ENCODE assay signal across 1 cellular context in the genomic region with DNA sequence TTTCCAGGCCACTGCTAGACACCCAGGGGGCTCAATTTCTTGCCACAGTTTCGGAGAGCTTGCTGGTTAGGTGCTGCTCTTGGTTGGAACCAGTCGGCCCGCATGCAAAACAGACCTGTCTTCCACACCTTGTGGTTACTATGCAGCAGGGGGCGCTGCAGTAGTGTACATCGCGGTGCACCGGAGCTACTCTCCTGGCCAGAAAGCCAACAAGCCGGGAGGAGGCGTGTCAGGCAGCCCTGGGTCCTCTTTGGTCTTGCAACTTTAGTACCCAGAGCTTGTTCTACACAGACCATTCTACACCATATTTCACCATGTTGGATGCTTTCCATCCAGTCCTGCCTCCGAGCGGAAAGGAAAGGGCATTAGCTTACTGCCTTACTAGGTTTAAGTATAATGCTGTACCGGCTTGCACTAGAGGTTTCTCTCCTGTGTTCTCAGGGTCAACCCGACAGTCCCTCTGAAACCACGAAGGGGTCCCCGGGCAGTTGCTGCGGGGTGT.
A peak's percentile ranks its signal among the peaks of the same experiment; 100 is the strongest.
TF ChIP-seq lines count a peak whose summit lies in the region.

No MANE protein-coding gene starts in this region.

TF ChIP-seq in HepG2, 621 proteins besides CTCF, POLR2A, EP300 and RAD21 (continued from another document and continues in another):
- TF ChIP-seq, protein P1, sequence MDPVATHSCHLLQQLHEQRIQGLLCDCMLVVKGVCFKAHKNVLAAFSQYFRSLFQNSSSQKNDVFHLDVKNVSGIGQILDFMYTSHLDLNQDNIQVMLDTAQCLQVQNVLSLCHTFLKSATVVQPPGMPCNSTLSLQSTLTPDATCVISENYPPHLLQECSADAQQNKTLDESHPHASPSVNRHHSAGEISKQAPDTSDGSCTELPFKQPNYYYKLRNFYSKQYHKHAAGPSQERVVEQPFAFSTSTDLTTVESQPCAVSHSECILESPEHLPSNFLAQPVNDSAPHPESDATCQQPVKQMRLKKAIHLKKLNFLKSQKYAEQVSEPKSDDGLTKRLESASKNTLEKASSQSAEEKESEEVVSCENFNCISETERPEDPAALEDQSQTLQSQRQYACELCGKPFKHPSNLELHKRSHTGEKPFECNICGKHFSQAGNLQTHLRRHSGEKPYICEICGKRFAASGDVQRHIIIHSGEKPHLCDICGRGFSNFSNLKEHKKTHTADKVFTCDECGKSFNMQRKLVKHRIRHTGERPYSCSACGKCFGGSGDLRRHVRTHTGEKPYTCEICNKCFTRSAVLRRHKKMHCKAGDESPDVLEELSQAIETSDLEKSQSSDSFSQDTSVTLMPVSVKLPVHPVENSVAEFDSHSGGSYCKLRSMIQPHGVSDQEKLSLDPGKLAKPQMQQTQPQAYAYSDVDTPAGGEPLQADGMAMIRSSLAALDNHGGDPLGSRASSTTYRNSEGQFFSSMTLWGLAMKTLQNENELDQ (CRISPR knock-in tag; IDR thresholded peaks at IDR 0.05; ENCODE audit: borderline replicate concordance), result peak; percentile 38; the same call in 1 of the 2 replicates
- TF ChIP-seq RFX5 (IDR thresholded peaks at IDR 0.05; ENCODE audit: low read depth, low read length) (no peak), JARID2 (CRISPR knock-in tag; IDR thresholded peaks at IDR 0.05; ENCODE audit: insufficient replicate concordance) (no peak), KAT7 (CRISPR knock-in tag; IDR thresholded peaks at IDR 0.05; ENCODE audit: borderline replicate concordance) (0 out of 2 replicates have a peak, but pooled peaks have one; percentile 10), ZNF335 (CRISPR knock-in tag; IDR thresholded peaks at IDR 0.05) (0 out of 2 replicates have a peak, but pooled peaks have one; percentile 42), ZNF569 (CRISPR knock-in tag; IDR thresholded peaks at IDR 0.05; ENCODE audit: borderline replicate concordance) (no peak), NCOA2 (CRISPR knock-in tag; IDR thresholded peaks at IDR 0.05) (peak; percentile 40; the same call in 1 of the 2 replicates), ZSCAN21 (CRISPR knock-in tag; IDR thresholded peaks at IDR 0.05; ENCODE audit: borderline replicate concordance) (0 out of 2 replicates have a peak, but pooled peaks have one; percentile 53), SMAD3 (CRISPR knock-in tag; IDR thresholded peaks at IDR 0.05) (0 out of 2 replicates have a peak, but pooled peaks have one; percentile 50), KAT8 (CRISPR knock-in tag; IDR thresholded peaks at IDR 0.05) (peak; percentile 49; the same call in 1 of the 2 replicates), RARA (CRISPR knock-in tag; IDR thresholded peaks at IDR 0.05) (no peak), ERF (CRISPR knock-in tag; IDR thresholded peaks at IDR 0.05) (0 out of 2 replicates have a peak, but pooled peaks have one; percentile 21), ATAD3A (CRISPR knock-in tag; IDR thresholded peaks at IDR 0.05) (no peak), ZNF567 (CRISPR knock-in tag; IDR thresholded peaks at IDR 0.05; ENCODE audit: borderline replicate concordance) (no peak), ZNF296 (CRISPR knock-in tag; conservative IDR thresholded peaks at IDR 0.05) (no peak), FOSL2 (CRISPR knock-in tag; IDR thresholded peaks at IDR 0.05) (peak; percentile 38), ZNF263 (CRISPR knock-in tag; IDR thresholded peaks at IDR 0.05) (no peak), ZBTB38 (CRISPR knock-in tag; IDR thresholded peaks at IDR 0.05) (no peak), GABPB1 (CRISPR knock-in tag; IDR thresholded peaks at IDR 0.05) (peak; percentile 44; the same call in 1 of the 2 replicates), ZNF331 (CRISPR knock-in tag; IDR thresholded peaks at IDR 0.05) (peak; percentile 86; the same call in 1 of the 2 replicates), FOXO1 (CRISPR knock-in tag; IDR thresholded peaks at IDR 0.05) (peak; percentile 66), ARHGAP35 (CRISPR knock-in tag; IDR thresholded peaks at IDR 0.05; ENCODE audit: borderline replicate concordance) (no peak), LCORL (IDR thresholded peaks at IDR 0.05) (no peak), LCORL (CRISPR knock-in tag; IDR thresholded peaks at IDR 0.05) (0 out of 2 replicates have a peak, but pooled peaks have one; percentile 54), ZSCAN25 (CRISPR knock-in tag; IDR thresholded peaks at IDR 0.05) (no peak), ZNF552 (CRISPR knock-in tag; IDR thresholded peaks at IDR 0.05; ENCODE audit: borderline replicate concordance) (no peak; the same call in 1 of the 2 replicates), ZNF225 (CRISPR knock-in tag; IDR thresholded peaks at IDR 0.05) (no peak)
- TF ChIP-seq, protein P2, sequence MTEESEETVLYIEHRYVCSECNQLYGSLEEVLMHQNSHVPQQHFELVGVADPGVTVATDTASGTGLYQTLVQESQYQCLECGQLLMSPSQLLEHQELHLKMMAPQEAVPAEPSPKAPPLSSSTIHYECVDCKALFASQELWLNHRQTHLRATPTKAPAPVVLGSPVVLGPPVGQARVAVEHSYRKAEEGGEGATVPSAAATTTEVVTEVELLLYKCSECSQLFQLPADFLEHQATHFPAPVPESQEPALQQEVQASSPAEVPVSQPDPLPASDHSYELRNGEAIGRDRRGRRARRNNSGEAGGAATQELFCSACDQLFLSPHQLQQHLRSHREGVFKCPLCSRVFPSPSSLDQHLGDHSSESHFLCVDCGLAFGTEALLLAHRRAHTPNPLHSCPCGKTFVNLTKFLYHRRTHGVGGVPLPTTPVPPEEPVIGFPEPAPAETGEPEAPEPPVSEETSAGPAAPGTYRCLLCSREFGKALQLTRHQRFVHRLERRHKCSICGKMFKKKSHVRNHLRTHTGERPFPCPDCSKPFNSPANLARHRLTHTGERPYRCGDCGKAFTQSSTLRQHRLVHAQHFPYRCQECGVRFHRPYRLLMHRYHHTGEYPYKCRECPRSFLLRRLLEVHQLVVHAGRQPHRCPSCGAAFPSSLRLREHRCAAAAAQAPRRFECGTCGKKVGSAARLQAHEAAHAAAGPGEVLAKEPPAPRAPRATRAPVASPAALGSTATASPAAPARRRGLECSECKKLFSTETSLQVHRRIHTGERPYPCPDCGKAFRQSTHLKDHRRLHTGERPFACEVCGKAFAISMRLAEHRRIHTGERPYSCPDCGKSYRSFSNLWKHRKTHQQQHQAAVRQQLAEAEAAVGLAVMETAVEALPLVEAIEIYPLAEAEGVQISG (CRISPR knock-in tag; IDR thresholded peaks at IDR 0.05), result peak; percentile 64; the same call in 1 of the 2 replicates
- TF ChIP-seq, protein P3, sequence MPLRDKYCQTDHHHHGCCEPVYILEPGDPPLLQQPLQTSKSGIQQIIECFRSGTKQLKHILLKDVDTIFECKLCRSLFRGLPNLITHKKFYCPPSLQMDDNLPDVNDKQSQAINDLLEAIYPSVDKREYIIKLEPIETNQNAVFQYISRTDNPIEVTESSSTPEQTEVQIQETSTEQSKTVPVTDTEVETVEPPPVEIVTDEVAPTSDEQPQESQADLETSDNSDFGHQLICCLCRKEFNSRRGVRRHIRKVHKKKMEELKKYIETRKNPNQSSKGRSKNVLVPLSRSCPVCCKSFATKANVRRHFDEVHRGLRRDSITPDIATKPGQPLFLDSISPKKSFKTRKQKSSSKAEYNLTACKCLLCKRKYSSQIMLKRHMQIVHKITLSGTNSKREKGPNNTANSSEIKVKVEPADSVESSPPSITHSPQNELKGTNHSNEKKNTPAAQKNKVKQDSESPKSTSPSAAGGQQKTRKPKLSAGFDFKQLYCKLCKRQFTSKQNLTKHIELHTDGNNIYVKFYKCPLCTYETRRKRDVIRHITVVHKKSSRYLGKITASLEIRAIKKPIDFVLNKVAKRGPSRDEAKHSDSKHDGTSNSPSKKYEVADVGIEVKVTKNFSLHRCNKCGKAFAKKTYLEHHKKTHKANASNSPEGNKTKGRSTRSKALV (CRISPR knock-in tag; IDR thresholded peaks at IDR 0.05), result no peak
- TF ChIP-seq, protein P4, sequence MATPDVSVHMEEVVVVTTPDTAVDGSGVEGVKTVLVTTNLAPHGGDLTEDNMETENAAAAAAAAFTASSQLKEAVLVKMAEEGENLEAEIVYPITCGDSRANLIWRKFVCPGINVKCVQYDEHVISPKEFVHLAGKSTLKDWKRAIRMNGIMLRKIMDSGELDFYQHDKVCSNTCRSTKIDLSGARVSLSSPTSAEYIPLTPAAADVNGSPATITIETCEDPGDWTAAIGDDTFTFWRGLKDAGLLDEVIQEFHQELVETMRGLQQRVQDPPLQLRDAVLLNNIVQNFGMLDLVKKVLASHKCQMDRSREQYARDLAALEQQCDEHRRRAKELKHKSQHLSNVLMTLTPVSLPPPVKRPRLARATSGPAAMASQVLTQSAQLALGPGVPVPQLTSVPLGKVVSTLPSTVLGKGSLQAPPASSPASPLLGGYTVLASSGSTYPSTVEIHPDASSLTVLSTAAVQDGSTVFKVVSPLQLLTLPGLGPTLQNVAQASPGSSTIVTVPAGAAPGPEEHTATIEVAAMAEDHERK (CRISPR knock-in tag; IDR thresholded peaks at IDR 0.05; ENCODE audit: low read depth), result no peak
- TF ChIP-seq, protein P5, sequence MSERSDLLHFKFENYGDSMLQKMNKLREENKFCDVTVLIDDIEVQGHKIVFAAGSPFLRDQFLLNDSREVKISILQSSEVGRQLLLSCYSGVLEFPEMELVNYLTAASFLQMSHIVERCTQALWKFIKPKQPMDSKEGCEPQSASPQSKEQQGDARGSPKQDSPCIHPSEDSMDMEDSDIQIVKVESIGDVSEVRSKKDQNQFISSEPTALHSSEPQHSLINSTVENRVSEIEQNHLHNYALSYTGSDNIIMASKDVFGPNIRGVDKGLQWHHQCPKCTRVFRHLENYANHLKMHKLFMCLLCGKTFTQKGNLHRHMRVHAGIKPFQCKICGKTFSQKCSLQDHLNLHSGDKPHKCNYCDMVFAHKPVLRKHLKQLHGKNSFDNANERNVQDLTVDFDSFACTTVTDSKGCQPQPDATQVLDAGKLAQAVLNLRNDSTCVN (CRISPR knock-in tag; IDR thresholded peaks at IDR 0.05; ENCODE audit: borderline replicate concordance), result peak; percentile 60; the same call in 1 of the 2 replicates
- TF ChIP-seq, protein P6, sequence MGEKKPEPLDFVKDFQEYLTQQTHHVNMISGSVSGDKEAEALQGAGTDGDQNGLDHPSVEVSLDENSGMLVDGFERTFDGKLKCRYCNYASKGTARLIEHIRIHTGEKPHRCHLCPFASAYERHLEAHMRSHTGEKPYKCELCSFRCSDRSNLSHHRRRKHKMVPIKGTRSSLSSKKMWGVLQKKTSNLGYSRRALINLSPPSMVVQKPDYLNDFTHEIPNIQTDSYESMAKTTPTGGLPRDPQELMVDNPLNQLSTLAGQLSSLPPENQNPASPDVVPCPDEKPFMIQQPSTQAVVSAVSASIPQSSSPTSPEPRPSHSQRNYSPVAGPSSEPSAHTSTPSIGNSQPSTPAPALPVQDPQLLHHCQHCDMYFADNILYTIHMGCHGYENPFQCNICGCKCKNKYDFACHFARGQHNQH (CRISPR knock-in tag; IDR thresholded peaks at IDR 0.05), result peak; percentile 58; the same call in 1 of the 2 replicates
- TF ChIP-seq, protein P7, sequence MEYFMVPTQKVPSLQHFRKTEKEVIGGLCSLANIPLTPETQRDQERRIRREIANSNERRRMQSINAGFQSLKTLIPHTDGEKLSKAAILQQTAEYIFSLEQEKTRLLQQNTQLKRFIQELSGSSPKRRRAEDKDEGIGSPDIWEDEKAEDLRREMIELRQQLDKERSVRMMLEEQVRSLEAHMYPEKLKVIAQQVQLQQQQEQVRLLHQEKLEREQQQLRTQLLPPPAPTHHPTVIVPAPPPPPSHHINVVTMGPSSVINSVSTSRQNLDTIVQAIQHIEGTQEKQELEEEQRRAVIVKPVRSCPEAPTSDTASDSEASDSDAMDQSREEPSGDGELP (IDR thresholded peaks at IDR 0.05; ENCODE audit: borderline replicate concordance, low read depth), result no peak
- TF ChIP-seq, protein P8, sequence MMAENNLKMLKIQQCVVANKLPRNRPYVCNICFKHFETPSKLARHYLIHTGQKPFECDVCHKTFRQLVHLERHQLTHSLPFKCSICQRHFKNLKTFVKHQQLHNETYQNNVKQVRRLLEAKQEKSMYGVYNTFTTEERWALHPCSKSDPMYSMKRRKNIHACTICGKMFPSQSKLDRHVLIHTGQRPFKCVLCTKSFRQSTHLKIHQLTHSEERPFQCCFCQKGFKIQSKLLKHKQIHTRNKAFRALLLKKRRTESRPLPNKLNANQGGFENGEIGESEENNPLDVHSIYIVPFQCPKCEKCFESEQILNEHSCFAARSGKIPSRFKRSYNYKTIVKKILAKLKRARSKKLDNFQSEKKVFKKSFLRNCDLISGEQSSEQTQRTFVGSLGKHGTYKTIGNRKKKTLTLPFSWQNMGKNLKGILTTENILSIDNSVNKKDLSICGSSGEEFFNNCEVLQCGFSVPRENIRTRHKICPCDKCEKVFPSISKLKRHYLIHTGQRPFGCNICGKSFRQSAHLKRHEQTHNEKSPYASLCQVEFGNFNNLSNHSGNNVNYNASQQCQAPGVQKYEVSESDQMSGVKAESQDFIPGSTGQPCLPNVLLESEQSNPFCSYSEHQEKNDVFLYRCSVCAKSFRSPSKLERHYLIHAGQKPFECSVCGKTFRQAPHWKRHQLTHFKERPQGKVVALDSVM (CRISPR knock-in tag; IDR thresholded peaks at IDR 0.05), result no peak
- TF ChIP-seq, protein P9, sequence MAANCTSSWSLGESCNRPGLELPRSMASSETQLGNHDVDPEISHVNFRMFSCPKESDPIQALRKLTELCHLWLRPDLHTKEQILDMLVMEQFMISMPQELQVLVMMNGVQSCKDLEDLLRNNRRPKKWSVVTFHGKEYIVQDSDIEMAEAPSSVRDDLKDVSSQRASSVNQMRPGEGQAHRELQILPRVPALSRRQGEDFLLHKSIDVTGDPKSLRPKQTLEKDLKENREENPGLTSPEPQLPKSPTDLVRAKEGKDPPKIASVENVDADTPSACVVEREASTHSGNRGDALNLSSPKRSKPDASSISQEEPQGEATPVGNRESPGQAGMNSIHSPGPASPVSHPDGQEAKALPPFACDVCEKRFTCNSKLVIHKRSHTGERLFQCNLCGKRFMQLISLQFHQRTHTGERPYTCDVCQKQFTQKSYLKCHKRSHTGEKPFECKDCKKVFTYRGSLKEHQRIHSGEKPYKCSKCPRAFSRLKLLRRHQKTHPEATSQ (CRISPR knock-in tag; IDR thresholded peaks at IDR 0.05; ENCODE audit: borderline replicate concordance), result no peak
- TF ChIP-seq, protein P10, sequence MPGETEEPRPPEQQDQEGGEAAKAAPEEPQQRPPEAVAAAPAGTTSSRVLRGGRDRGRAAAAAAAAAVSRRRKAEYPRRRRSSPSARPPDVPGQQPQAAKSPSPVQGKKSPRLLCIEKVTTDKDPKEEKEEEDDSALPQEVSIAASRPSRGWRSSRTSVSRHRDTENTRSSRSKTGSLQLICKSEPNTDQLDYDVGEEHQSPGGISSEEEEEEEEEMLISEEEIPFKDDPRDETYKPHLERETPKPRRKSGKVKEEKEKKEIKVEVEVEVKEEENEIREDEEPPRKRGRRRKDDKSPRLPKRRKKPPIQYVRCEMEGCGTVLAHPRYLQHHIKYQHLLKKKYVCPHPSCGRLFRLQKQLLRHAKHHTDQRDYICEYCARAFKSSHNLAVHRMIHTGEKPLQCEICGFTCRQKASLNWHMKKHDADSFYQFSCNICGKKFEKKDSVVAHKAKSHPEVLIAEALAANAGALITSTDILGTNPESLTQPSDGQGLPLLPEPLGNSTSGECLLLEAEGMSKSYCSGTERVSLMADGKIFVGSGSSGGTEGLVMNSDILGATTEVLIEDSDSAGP (CRISPR knock-in tag; IDR thresholded peaks at IDR 0.05; ENCODE audit: borderline replicate concordance), result peak; percentile 45
- TF ChIP-seq, protein P11, sequence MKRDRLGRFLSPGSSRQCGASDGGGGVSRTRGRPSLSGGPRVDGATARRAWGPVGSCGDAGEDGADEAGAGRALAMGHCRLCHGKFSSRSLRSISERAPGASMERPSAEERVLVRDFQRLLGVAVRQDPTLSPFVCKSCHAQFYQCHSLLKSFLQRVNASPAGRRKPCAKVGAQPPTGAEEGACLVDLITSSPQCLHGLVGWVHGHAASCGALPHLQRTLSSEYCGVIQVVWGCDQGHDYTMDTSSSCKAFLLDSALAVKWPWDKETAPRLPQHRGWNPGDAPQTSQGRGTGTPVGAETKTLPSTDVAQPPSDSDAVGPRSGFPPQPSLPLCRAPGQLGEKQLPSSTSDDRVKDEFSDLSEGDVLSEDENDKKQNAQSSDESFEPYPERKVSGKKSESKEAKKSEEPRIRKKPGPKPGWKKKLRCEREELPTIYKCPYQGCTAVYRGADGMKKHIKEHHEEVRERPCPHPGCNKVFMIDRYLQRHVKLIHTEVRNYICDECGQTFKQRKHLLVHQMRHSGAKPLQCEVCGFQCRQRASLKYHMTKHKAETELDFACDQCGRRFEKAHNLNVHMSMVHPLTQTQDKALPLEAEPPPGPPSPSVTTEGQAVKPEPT (CRISPR knock-in tag; IDR thresholded peaks at IDR 0.05; ENCODE audit: low read depth), result no peak
